12 cellular contexts compared by ENCODE assay signal in the genomic region with DNA sequence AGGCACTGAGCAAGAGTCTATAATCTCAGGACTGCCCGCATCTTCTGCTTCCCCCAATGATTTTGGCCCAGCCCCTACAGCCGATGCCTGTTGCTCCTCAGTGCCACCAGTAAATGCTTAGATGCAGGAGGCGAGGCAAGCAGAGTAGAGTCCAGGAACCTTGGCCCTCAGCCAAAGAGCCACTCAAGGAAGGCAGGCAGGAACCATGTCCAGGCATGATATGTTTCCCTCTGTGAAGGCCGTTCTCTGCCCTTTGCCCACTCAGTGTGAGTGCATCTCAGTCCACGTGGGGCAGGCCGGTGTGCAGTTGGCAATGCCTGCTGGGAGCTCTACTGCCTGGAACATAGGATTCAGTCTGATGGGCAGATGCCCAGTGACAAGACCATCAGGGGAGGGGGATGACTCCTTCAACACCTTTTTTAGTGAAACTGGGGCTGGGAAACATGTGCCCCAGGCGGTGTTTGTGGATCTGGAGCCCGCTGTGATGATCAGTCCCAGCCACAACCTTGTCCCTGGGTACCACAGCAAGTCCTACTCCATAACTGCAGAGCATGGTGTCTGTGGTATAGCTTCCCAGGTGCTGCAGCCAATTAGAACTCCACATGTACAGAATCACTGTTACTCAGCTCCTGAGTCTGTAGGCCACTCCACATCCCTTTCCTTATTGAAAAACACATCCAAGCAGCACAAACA. TPM values are rescaled to one million over a fixed set of nuclear protein-coding genes. Genes with fewer than 3 reads are reported as not detected.
DNase-seq lines count a peak whose midpoint lies in the region; ATAC-seq, FAIRE-seq and TF ChIP-seq lines count a peak whose summit lies in the region.
"Had no signal": no experiment of that assay in that cellular context is flagged by ENCODE, and none has a peak within 500 bp of the region (broad histone marks: within the 10 kb centered on the region; RNA-seq: fewer than 3 reads in every experiment).

No MANE protein-coding gene starts in this region.

- H3K27ac ChIP-seq in pancreas = no peak overlapping the region

- no peaks in the 10 kb centered on the region for H3K27me3 ChIP-seq in pancreas

- H3K4me1 ChIP-seq in pancreas = no peaks in the 10 kb centered on the region

- peaks cover 8 to 23% (median 19%) of the 10 kb centered on the region in 3 donors for H3K27me3 Mint-ChIP-seq in CD14-positive monocyte (ENCODE audit: low read depth in 3 of 3)

- TF ChIP-seq CTCF in pancreas (IDR thresholded peaks at IDR 0.05) (no peak), CD14-positive monocyte (IDR thresholded peaks at IDR 0.05) (no peak)

- H3K4me3 ChIP-seq in pancreas = no peak overlapping the region

- H3K4me1 Mint-ChIP-seq in CD14-positive monocyte = no peaks in the 10 kb centered on the region

- no peaks in the 10 kb centered on the region for H3K9me3 Mint-ChIP-seq in CD14-positive monocyte
- H3K9me3 Mint-ChIP-seq: CD8-positive, alpha-beta T cell had no signal

- peak overlapping the region in 1 of 7 donors; percentile 43 for H3K27ac Mint-ChIP-seq in CD14-positive monocyte
- H3K27ac Mint-ChIP-seq: CD8-positive, alpha-beta T cell had no signal

- no peaks in the 10 kb centered on the region for H3K9me3 ChIP-seq in pancreas

- no peak overlapping the region for H3K4me3 Mint-ChIP-seq in CD14-positive monocyte
- H3K4me3 Mint-ChIP-seq: CD8-positive, alpha-beta T cell had no signal

- peak; percentile 72 to 91 (median 72) for ATAC-seq in pancreas
- no peak for ATAC-seq in HG02884 (IDR thresholded peaks at IDR 0.05; ENCODE audit: unreplicated experiment)
- ATAC-seq: CD8-positive, alpha-beta T cell had no signal

- no peaks in the 10 kb centered on the region for H3K36me3 Mint-ChIP-seq in CD14-positive monocyte
- H3K36me3 Mint-ChIP-seq: CD8-positive, alpha-beta T cell had no signal

- peak; percentile 89 for DNase-seq in DMS79 treated with DMSO at 0.1 percent for 48 hours (lab: John Stamatoyannopoulos, UW)
- peak; percentile 74 for DNase-seq in NCI-H2227 treated with DMSO at 0.1 percent for 48 hours (lab: John Stamatoyannopoulos, UW)
- DNase-seq in glomerular visceral epithelial cell (ENCODE audit: extremely low spot score) = peak; percentile 60
- DNase-seq in pancreas = peak; percentile 56 to 76 (median 68)
- no peak for DNase-seq in NOMO-1 treated with DMSO at 0.1 percent for 48 hours (lab: John Stamatoyannopoulos, UW; ENCODE audit: unreplicated experiment)
- DNase-seq in CD14-positive monocyte (ENCODE audit: low spot score) = no peak
- DNase-seq: activated CD4-positive, alpha-beta T cell treated with anti-CD3 and anti-CD28 coated beads for 48 hours; activated gamma-delta T cell treated with Interleukin-2 at 50 U/mL for 16 hours; CD8-positive, alpha-beta T cell; MM.1S; SW 1271 had no signal

- intact Hi-C loops in pancreas (cut with DNase I) (no loop called here), CD14-positive monocyte (cut with micrococcal nuclease) (no loop called here)

- FAIRE-seq in pancreas (lab: Jason Lieb, UNC) = no peak

- H3K36me3 ChIP-seq in pancreas = no peaks in the 10 kb centered on the region

- 33 to 34% methylated on average over 8 of the region's 8 CpGs for WGBS in pancreas, 2 donors

RNA-seq across cellular contexts. Expression of a gene that starts 9.7 kb away (rescaled TPM):
- 10 to 100 TPM; 44.5 to 66.7 (median 60.8) TPM for total RNA-seq in pancreas
- polyA plus RNA-seq in pancreas (10 to 100 TPM; 82.3 to 96.3 TPM), CD14-positive monocyte (1 to 10 TPM; 1.7 to 1.9 TPM)

RNA-seq across cellular contexts. Expression of a gene that starts 15.8 kb away (rescaled TPM):
- 10 to 100 TPM; 12.2 to 19.5 (median 13.3) TPM for total RNA-seq in pancreas
- polyA plus RNA-seq in pancreas = 10 to 100 TPM; 15.6 to 51.5 TPM
- 10 to 100 TPM; 72.7 to 81.9 TPM for polyA plus RNA-seq in CD14-positive monocyte

RNA-seq across cellular contexts. Expression of a gene that starts 16.5 kb away (rescaled TPM):
- total RNA-seq in pancreas = not detected
- polyA plus RNA-seq in pancreas (not detected), CD14-positive monocyte (not detected)
- total RNA-seq: CD8-positive, alpha-beta T cell had no signal

RNA-seq across cellular contexts. Expression of a gene that starts 24.2 kb away (rescaled TPM):
- total RNA-seq in pancreas = 10 to 100 TPM; 14.7 to 18.5 (median 16.8) TPM
- polyA plus RNA-seq in pancreas (10 to 100 TPM; 17.1 to 28.4 TPM), CD14-positive monocyte (10 to 100 TPM; 16.7 to 17.8 TPM)

RNA-seq across cellular contexts. Expression of a gene that starts 24.3 kb away (rescaled TPM):
- total RNA-seq in pancreas = 1 to 10 TPM; 1.8 to 4.1 (median 2.3) TPM
- polyA plus RNA-seq in pancreas (1 to 10 TPM; 4.3 to 6.9 TPM), CD14-positive monocyte (10 to 100 TPM in 1 of 2 donors, 1 to 10 TPM in 1; 4.0 to 11.7 TPM)

Comparison
In these comparisons a context has a peak if more than half of its experiments do, and no peak if none do; other contexts are left out.
1. DNase-seq: peak in DMS79 treated with DMSO at 0.1 percent for 48 hours (single experiment), NCI-H2227 treated with DMSO at 0.1 percent for 48 hours (single experiment), glomerular visceral epithelial cell (single experiment) and pancreas (6 of 6); none in NOMO-1 treated with DMSO at 0.1 percent for 48 hours (single experiment) and CD14-positive monocyte (single experiment).
2. RNA of a gene that starts 9.7 kb away (polyA plus RNA-seq): 82.3 to 96.3 TPM in pancreas; 1.7 to 1.9 TPM in CD14-positive monocyte; every median in the first group is over 10 times any median in the second.